ENCODE assay signal across 1 cellular context in the genomic region with DNA sequence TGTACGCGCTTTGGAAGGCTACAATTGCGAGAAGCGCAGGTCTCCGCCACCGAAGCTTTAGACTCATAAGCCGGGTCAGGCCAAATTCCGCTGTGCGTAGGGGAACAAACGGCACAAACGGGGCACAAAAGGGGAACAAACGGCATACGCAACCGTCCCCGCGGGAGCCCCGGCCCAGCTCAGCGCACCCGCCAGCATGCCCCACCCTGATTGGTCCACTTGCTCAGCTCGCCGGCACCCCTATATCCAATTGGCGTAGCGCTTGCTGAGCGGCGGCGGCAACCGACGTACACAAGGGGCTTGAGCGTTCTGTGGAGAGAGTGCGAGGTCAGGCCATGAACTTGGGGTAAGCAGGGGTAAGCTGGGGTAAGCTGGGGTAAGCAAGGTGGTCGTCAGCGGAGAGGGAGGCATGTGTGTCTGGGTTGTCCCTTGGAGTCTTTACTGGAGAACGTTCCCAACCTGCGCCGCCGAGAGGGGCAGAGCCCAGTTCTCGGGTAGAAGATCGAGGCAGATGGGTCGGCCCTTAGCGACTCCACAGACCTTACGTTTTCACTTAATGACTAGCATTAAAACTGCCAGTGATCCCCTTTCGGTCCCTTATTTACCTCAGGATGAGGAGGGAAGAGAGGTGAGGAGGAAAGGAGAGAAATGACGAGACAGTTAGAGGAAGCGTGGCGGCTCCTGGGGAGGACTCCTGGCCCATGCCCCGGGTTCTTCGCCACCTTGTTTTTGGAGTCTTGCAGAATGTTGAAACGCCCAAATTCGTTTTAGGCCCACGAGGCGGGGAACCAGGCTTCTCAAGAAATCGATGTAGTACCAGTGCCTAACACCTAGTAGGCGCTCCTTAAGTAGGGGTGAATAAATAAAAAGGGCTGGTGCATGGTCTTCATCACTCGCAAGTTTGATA.
A peak's percentile ranks its signal among the peaks of the same experiment; 100 is the strongest.
TF ChIP-seq lines count a peak whose summit lies in the region.

A gene (plus strand): TSS at position 268 of the 907 bp plus-strand sequence. CDS start 68 bp downstream, at position 336.

TF ChIP-seq in HepG2, 621 proteins besides CTCF, POLR2A, EP300 and RAD21 (continued from another document and continues in another):
- TF ChIP-seq, protein P1, sequence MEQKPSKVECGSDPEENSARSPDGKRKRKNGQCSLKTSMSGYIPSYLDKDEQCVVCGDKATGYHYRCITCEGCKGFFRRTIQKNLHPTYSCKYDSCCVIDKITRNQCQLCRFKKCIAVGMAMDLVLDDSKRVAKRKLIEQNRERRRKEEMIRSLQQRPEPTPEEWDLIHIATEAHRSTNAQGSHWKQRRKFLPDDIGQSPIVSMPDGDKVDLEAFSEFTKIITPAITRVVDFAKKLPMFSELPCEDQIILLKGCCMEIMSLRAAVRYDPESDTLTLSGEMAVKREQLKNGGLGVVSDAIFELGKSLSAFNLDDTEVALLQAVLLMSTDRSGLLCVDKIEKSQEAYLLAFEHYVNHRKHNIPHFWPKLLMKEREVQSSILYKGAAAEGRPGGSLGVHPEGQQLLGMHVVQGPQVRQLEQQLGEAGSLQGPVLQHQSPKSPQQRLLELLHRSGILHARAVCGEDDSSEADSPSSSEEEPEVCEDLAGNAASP (CRISPR knock-in tag; IDR thresholded peaks at IDR 0.05; ENCODE audit: borderline replicate concordance), result peak; percentile 66
- TF ChIP-seq AGO1 (IDR thresholded peaks at IDR 0.05; ENCODE audit: low read depth, low read length, poor library complexity, severe bottlenecking) (no peak), PAWR (CRISPR knock-in tag; IDR thresholded peaks at IDR 0.05; ENCODE audit: borderline replicate concordance) (no peak), AGO2 (optimal IDR thresholded peaks at IDR 0.05; ENCODE audit: low read depth, low read length) (no peak), SRSF9 (IDR thresholded peaks at IDR 0.05; ENCODE audit: borderline replicate concordance, insufficient read depth, low read depth, low read length, poor library complexity, severe bottlenecking) (no peak), PRMT3 (CRISPR knock-in tag; IDR thresholded peaks at IDR 0.05; ENCODE audit: borderline replicate concordance, low read depth) (no peak), ZNF207 (IDR thresholded peaks at IDR 0.05; ENCODE audit: borderline replicate concordance) (no peak), CCAR2 (optimal IDR thresholded peaks at IDR 0.05; ENCODE audit: low read depth, low read length) (no peak), CREM (IDR thresholded peaks at IDR 0.05) (peak; percentile 50; the same call in 1 of the 2 replicates), CREM (CRISPR knock-in tag; IDR thresholded peaks at IDR 0.05) (no peak), GTF3A (CRISPR knock-in tag; conservative IDR thresholded peaks at IDR 0.05) (no peak), ZNF616 (CRISPR knock-in tag; IDR thresholded peaks at IDR 0.05; ENCODE audit: low read depth) (0 out of 2 replicates have a peak, but pooled peaks have one; percentile 60), ASH2L (IDR thresholded peaks at IDR 0.05; ENCODE audit: insufficient read length, low read depth, low read length) (peak; percentile 80), SKI (IDR thresholded peaks at IDR 0.05; ENCODE audit: partially characterized antibody) (peak; percentile 31), THYN1 (CRISPR knock-in tag; IDR thresholded peaks at IDR 0.05; ENCODE audit: borderline replicate concordance, low read depth) (no peak), KDM5B (CRISPR knock-in tag; IDR thresholded peaks at IDR 0.05; ENCODE audit: borderline replicate concordance) (peak; percentile 94; the same call in 1 of the 2 replicates), CAMTA2 (CRISPR knock-in tag; IDR thresholded peaks at IDR 0.05; ENCODE audit: borderline replicate concordance) (no peak), KAT7 (CRISPR knock-in tag; IDR thresholded peaks at IDR 0.05; ENCODE audit: borderline replicate concordance) (no peak; the same call in 1 of the 2 replicates), NR2F1 (CRISPR knock-in tag; IDR thresholded peaks at IDR 0.05) (no peak), ZFP82 (CRISPR knock-in tag; IDR thresholded peaks at IDR 0.05; ENCODE audit: borderline replicate concordance) (no peak; the same call in 1 of the 2 replicates), ZNF350 (CRISPR knock-in tag; IDR thresholded peaks at IDR 0.05; ENCODE audit: borderline replicate concordance, low read depth) (peak; percentile 90), SUZ12 (IDR thresholded peaks at IDR 0.05; ENCODE audit: low read depth, low read length) (no peak), ZNF788 (CRISPR knock-in tag; IDR thresholded peaks at IDR 0.05; ENCODE audit: borderline replicate concordance) (peak; percentile 81; the same call in 1 of the 2 replicates), ZNF510 (CRISPR knock-in tag; IDR thresholded peaks at IDR 0.05; ENCODE audit: low read depth) (no peak), GPN1 (CRISPR knock-in tag; IDR thresholded peaks at IDR 0.05; ENCODE audit: borderline replicate concordance) (no peak), ZNF644 (CRISPR knock-in tag; IDR thresholded peaks at IDR 0.05; ENCODE audit: low read depth) (0 out of 2 replicates have a peak, but pooled peaks have one; percentile 10), ATM (IDR thresholded peaks at IDR 0.05; ENCODE audit: borderline replicate concordance) (no peak), BRD4 (CRISPR knock-in tag; IDR thresholded peaks at IDR 0.05) (no peak), CENPX (CRISPR knock-in tag; IDR thresholded peaks at IDR 0.05) (no peak), ZNF678 (CRISPR knock-in tag; IDR thresholded peaks at IDR 0.05) (0 out of 2 replicates have a peak, but pooled peaks have one; percentile 74)
- TF ChIP-seq, protein P2, sequence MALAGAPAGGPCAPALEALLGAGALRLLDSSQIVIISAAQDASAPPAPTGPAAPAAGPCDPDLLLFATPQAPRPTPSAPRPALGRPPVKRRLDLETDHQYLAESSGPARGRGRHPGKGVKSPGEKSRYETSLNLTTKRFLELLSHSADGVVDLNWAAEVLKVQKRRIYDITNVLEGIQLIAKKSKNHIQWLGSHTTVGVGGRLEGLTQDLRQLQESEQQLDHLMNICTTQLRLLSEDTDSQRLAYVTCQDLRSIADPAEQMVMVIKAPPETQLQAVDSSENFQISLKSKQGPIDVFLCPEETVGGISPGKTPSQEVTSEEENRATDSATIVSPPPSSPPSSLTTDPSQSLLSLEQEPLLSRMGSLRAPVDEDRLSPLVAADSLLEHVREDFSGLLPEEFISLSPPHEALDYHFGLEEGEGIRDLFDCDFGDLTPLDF (CRISPR knock-in tag; IDR thresholded peaks at IDR 0.05), result peak; percentile 67
- TF ChIP-seq, protein P3, sequence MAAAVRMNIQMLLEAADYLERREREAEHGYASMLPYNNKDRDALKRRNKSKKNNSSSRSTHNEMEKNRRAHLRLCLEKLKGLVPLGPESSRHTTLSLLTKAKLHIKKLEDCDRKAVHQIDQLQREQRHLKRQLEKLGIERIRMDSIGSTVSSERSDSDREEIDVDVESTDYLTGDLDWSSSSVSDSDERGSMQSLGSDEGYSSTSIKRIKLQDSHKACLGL (CRISPR knock-in tag; IDR thresholded peaks at IDR 0.05), result peak; percentile 86
- TF ChIP-seq, protein P4, sequence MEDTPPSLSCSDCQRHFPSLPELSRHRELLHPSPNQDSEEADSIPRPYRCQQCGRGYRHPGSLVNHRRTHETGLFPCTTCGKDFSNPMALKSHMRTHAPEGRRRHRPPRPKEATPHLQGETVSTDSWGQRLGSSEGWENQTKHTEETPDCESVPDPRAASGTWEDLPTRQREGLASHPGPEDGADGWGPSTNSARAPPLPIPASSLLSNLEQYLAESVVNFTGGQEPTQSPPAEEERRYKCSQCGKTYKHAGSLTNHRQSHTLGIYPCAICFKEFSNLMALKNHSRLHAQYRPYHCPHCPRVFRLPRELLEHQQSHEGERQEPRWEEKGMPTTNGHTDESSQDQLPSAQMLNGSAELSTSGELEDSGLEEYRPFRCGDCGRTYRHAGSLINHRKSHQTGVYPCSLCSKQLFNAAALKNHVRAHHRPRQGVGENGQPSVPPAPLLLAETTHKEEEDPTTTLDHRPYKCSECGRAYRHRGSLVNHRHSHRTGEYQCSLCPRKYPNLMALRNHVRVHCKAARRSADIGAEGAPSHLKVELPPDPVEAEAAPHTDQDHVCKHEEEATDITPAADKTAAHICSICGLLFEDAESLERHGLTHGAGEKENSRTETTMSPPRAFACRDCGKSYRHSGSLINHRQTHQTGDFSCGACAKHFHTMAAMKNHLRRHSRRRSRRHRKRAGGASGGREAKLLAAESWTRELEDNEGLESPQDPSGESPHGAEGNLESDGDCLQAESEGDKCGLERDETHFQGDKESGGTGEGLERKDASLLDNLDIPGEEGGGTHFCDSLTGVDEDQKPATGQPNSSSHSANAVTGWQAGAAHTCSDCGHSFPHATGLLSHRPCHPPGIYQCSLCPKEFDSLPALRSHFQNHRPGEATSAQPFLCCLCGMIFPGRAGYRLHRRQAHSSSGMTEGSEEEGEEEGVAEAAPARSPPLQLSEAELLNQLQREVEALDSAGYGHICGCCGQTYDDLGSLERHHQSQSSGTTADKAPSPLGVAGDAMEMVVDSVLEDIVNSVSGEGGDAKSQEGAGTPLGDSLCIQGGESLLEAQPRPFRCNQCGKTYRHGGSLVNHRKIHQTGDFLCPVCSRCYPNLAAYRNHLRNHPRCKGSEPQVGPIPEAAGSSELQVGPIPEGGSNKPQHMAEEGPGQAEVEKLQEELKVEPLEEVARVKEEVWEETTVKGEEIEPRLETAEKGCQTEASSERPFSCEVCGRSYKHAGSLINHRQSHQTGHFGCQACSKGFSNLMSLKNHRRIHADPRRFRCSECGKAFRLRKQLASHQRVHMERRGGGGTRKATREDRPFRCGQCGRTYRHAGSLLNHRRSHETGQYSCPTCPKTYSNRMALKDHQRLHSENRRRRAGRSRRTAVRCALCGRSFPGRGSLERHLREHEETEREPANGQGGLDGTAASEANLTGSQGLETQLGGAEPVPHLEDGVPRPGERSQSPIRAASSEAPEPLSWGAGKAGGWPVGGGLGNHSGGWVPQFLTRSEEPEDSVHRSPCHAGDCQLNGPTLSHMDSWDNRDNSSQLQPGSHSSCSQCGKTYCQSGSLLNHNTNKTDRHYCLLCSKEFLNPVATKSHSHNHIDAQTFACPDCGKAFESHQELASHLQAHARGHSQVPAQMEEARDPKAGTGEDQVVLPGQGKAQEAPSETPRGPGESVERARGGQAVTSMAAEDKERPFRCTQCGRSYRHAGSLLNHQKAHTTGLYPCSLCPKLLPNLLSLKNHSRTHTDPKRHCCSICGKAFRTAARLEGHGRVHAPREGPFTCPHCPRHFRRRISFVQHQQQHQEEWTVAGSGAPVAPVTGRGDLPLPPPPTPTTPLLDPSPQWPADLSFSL (CRISPR knock-in tag; IDR thresholded peaks at IDR 0.05), result peak; percentile 100
- TF ChIP-seq, protein P5, sequence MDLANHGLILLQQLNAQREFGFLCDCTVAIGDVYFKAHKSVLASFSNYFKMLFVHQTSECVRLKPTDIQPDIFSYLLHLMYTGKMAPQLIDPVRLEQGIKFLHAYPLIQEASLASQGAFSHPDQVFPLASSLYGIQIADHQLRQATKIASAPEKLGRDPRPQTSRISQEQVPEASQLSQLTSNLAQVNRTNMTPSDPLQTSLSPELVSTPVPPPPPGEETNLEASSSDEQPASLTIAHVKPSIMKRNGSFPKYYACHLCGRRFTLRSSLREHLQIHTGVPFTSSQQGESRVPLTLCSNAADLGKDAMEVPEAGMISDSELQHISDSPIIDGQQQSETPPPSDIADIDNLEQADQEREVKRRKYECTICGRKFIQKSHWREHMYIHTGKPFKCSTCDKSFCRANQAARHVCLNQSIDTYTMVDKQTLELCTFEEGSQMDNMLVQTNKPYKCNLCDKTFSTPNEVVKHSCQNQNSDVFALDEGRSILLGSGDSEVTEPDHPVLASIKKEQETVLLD (CRISPR knock-in tag; IDR thresholded peaks at IDR 0.05; ENCODE audit: low read depth), result no peak
- TF ChIP-seq, protein P6, sequence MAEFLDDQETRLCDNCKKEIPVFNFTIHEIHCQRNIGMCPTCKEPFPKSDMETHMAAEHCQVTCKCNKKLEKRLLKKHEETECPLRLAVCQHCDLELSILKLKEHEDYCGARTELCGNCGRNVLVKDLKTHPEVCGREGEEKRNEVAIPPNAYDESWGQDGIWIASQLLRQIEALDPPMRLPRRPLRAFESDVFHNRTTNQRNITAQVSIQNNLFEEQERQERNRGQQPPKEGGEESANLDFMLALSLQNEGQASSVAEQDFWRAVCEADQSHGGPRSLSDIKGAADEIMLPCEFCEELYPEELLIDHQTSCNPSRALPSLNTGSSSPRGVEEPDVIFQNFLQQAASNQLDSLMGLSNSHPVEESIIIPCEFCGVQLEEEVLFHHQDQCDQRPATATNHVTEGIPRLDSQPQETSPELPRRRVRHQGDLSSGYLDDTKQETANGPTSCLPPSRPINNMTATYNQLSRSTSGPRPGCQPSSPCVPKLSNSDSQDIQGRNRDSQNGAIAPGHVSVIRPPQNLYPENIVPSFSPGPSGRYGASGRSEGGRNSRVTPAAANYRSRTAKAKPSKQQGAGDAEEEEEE (CRISPR knock-in tag; IDR thresholded peaks at IDR 0.05; ENCODE audit: borderline replicate concordance), result 0 out of 2 replicates have a peak, but pooled peaks have one; percentile 39
- TF ChIP-seq, protein P7, sequence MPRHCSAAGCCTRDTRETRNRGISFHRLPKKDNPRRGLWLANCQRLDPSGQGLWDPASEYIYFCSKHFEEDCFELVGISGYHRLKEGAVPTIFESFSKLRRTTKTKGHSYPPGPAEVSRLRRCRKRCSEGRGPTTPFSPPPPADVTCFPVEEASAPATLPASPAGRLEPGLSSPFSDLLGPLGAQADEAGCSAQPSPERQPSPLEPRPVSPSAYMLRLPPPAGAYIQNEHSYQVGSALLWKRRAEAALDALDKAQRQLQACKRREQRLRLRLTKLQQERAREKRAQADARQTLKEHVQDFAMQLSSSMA (CRISPR knock-in tag; IDR thresholded peaks at IDR 0.05), result no peak
- TF ChIP-seq, protein P8, sequence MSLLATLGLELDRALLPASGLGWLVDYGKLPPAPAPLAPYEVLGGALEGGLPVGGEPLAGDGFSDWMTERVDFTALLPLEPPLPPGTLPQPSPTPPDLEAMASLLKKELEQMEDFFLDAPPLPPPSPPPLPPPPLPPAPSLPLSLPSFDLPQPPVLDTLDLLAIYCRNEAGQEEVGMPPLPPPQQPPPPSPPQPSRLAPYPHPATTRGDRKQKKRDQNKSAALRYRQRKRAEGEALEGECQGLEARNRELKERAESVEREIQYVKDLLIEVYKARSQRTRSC (CRISPR knock-in tag; IDR thresholded peaks at IDR 0.05; ENCODE audit: low read depth), result no peak
- TF ChIP-seq, protein P9, sequence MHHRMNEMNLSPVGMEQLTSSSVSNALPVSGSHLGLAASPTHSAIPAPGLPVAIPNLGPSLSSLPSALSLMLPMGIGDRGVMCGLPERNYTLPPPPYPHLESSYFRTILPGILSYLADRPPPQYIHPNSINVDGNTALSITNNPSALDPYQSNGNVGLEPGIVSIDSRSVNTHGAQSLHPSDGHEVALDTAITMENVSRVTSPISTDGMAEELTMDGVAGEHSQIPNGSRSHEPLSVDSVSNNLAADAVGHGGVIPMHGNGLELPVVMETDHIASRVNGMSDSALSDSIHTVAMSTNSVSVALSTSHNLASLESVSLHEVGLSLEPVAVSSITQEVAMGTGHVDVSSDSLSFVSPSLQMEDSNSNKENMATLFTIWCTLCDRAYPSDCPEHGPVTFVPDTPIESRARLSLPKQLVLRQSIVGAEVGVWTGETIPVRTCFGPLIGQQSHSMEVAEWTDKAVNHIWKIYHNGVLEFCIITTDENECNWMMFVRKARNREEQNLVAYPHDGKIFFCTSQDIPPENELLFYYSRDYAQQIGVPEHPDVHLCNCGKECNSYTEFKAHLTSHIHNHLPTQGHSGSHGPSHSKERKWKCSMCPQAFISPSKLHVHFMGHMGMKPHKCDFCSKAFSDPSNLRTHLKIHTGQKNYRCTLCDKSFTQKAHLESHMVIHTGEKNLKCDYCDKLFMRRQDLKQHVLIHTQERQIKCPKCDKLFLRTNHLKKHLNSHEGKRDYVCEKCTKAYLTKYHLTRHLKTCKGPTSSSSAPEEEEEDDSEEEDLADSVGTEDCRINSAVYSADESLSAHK (CRISPR knock-in tag; IDR thresholded peaks at IDR 0.05; ENCODE audit: borderline replicate concordance), result no peak
